8 cellular contexts compared by ENCODE assay signal in the genomic region with DNA sequence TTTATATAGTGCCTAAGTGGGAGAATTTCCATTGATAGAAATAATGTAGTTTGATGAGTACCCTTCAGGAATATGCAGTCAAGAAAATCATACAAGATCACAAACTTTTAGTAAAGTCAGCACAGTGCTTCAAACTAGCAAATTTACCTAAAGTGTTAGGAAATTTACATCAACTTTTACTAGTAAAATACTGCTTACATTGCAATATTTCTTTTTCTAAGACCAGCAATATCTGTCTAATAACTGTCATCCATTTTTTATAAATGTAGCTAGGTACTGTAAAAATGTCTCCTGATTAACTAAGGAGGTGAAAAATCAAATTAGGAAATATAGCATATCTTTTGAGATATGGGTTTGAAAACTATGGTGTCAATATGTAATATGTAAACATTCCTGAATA.
"Had no signal": no experiment of that assay in that cellular context is flagged by ENCODE, and none has a peak within 500 bp of the region (broad histone marks: within the 10 kb centered on the region; RNA-seq: fewer than 3 reads in every experiment).

No MANE protein-coding gene starts in this region.

- H3K4me2 ChIP-seq: GM23338 had no signal

- H2AFZ ChIP-seq: GM23338 had no signal

- H3K4me3 Mint-ChIP-seq: GM23338, HFFc6, IgD-negative memory B cell had no signal

- H3K4me1 Mint-ChIP-seq: IgD-negative memory B cell had no signal

- H3K9me3 Mint-ChIP-seq: GM23338, HFFc6 had no signal

- H3K4me1 ChIP-seq: HAP-1 had no signal

- H3K9me3 ChIP-seq: HAP-1 had no signal

- H3K27ac ChIP-seq: HL-60 had no signal

- H3K36me3 ChIP-seq: HAP-1 had no signal

- DNase-seq: H7, HFFc6, KG1 had no signal

- H3K27ac Mint-ChIP-seq: GM23338, HFFc6, IgD-negative memory B cell had no signal

- ATAC-seq: GM23338, HCT116 had no signal

- H3K36me3 Mint-ChIP-seq: IgD-negative memory B cell had no signal

- H3K4me3 ChIP-seq: GM23338, HAP-1 had no signal
